Comparison of ENCODE assay signal across 7 cellular contexts in genomic region chr11:65454696-65455456, GRCh38.
DNase-seq lines count a peak whose midpoint lies in the region; ATAC-seq and TF ChIP-seq lines count a peak whose summit lies in the region.

No MANE protein-coding gene starts in this region.

- peak; percentile 92 for ATAC-seq in HG02642 (IDR thresholded peaks at IDR 0.05; ENCODE audit: poor library complexity, unreplicated experiment)
- ATAC-seq in central memory CD8-positive, alpha-beta T cell (replicated peaks; ENCODE audit: extremely low read depth, poor library complexity, severe bottlenecking) = peak; percentile 87

- in situ Hi-C loops in GM13976 (cut with MboI; ENCODE audit: low sequenced_read_pairs, unreplicated experiment) = no loop called here

- H3K27ac Mint-ChIP-seq in central memory CD8-positive, alpha-beta T cell (ENCODE audit: low read depth) = peak overlapping the region; percentile 80

- H3K4me1 Mint-ChIP-seq in central memory CD8-positive, alpha-beta T cell = peaks cover 11% of the 10 kb centered on the region

- no peaks in the 10 kb centered on the region for H3K9me3 Mint-ChIP-seq in central memory CD8-positive, alpha-beta T cell

- H3K36me3 Mint-ChIP-seq in central memory CD8-positive, alpha-beta T cell (ENCODE audit: insufficient read depth) = peaks cover 5% of the 10 kb centered on the region

- peak overlapping the region; percentile 81 for H3K4me3 Mint-ChIP-seq in central memory CD8-positive, alpha-beta T cell

- H3K27me3 Mint-ChIP-seq in central memory CD8-positive, alpha-beta T cell = no peaks in the 10 kb centered on the region

- TF ChIP-seq CTCF in GM13976 (IDR thresholded peaks at IDR 0.05; ENCODE audit: borderline replicate concordance, control extremely low read depth, extremely low read depth, insufficient read depth, missing control alignments) = peak; percentile 34

- peak; percentile 99 for DNase-seq in GM13976 (ENCODE audit: low spot score)
- peak; percentile 78 to 91 for DNase-seq in NCI-H1930 (lab: John Stamatoyannopoulos, UW)
- peak; percentile 55 for DNase-seq in activated CD4-positive, CD25-positive, alpha-beta regulatory T cell treated with anti-CD3 and anti-CD28 coated beads, Interleukin-2, amount 50 U/mL, for 16 hours (ENCODE audit: low read depth, low spot score)
- peak; percentile 40 to 53 for DNase-seq in central memory CD8-positive, alpha-beta T cell (ENCODE audit: low spot score in 2 of 2)
- peak; percentile 89 for DNase-seq in kidney tubule cell (ENCODE audit: low spot score)
- DNase-seq in stimulated activated CD4-positive, alpha-beta T cell treated with anti-CD3 and anti-CD28 coated beads, Interleukin-1b, Interleukin-23, amount 100 ng/mL, for 4 hours (ENCODE audit: low read depth in 2 of 2) = peak; percentile 71 to 76

Comparison
In these comparisons a context has a peak if more than half of its experiments do, and no peak if none do; other contexts are left out.
1. Peak in every context shown above with its lines: DNase-seq and ATAC-seq.
2. DNase-seq: peak in every context shown above with its lines; median percentile 99 in GM13976; 89 in kidney tubule cell; 84 in NCI-H1930; 74 in stimulated activated CD4-positive, alpha-beta T cell treated with anti-CD3 and anti-CD28 coated beads, Interleukin-1b, Interleukin-23, amount 100 ng/mL, for 4 hours; 55 in activated CD4-positive, CD25-positive, alpha-beta regulatory T cell treated with anti-CD3 and anti-CD28 coated beads, Interleukin-2, amount 50 U/mL, for 16 hours; 46 in central memory CD8-positive, alpha-beta T cell.